Comparison of ENCODE assay signal across 8 cellular contexts in genomic region chr7:43906327-43907010, GRCh38. TPM values are rescaled to one million over a fixed set of nuclear protein-coding genes. Genes with fewer than 3 reads are reported as not detected.
A peak's percentile ranks its signal among the peaks of the same experiment; 100 is the strongest.
DNase-seq lines count a peak whose midpoint lies in the region; ATAC-seq and TF ChIP-seq lines count a peak whose summit lies in the region.

TSS of gene URGCP (minus strand) at chr7:43906596. CDS start at chr7:43906575, 21 bp downstream.

- peaks cover 46% of the 10 kb centered on the region for H3K79me2 ChIP-seq in PC-3 (ENCODE audit: low read length)

- H3K4me2 ChIP-seq in PC-3 (ENCODE audit: low read length) = peak within 1 kb of the TSS; percentile 91

- 0% methylated on average over 2 of the region's 74 CpGs for WGBS in suprapubic skin

- peak within 1 kb of the TSS; percentile 99 for H3K27ac Mint-ChIP-seq in neural crest cell (ENCODE audit: unreplicated experiment)

- H3K4me3 ChIP-seq in AG09309 (ENCODE audit: control insufficient read depth, low read depth, low read length) = peak within 1 kb of the TSS; percentile 65
- peak within 1 kb of the TSS; percentile 76 for H3K4me3 ChIP-seq in PC-3 (ENCODE audit: low read length)
- H3K4me3 ChIP-seq in fibroblast of villous mesenchyme (ENCODE audit: low read depth, low read length) = peak within 1 kb of the TSS; percentile 71
- H3K4me3 ChIP-seq in suprapubic skin = peak within 1 kb of the TSS; percentile 82

- CTCF ChIA-PET in PC-3 (lab: Charles Lee) = no interaction called here

- peak within 1 kb of the TSS; percentile 95 for H3K4me3 Mint-ChIP-seq in neural crest cell

- H3K27ac ChIP-seq in PC-3 (ENCODE audit: low read length) = peak within 1 kb of the TSS; percentile 50
- H3K27ac ChIP-seq in suprapubic skin = peak within 1 kb of the TSS; percentile 92

- POLR2A ChIA-PET in PC-3 (lab: Charles Lee; ENCODE audit: unreplicated experiment) = interaction anchor here (0.6 to 1.1 kb wide), 3 partner anchors 29 to 59 kb away, joined by 3 read pairs; partner anchors contain the start of gene MRPS24

- intact Hi-C loops in PC-3 (cut with micrococcal nuclease) = no loop called here

- H3K9me3 Mint-ChIP-seq in neural crest cell = no peaks in the 10 kb centered on the region

- H3K27me3 ChIP-seq in PC-3 (ENCODE audit: low read length) (no peaks in the 10 kb centered on the region), suprapubic skin (no peaks in the 10 kb centered on the region)

- BruUV-seq in PC-3 (replicated peaks; lab: Mats Ljungman, UMichigan) = no TSS peak

- H3K4me1 Mint-ChIP-seq in neural crest cell = peaks cover 36% of the 10 kb centered on the region

- peaks cover 26% of the 10 kb centered on the region for H3K4me1 ChIP-seq in PC-3 (ENCODE audit: insufficient read depth, low read length)
- peaks cover 28% of the 10 kb centered on the region for H3K4me1 ChIP-seq in suprapubic skin

- TF ChIP-seq CTCF in AG09309 (IDR thresholded peaks at IDR 0.05; ENCODE audit: control insufficient read depth, insufficient read depth, low read depth, low read length, missing control alignments) (no peak), PC-3 (conservative IDR thresholded peaks at IDR 0.05; ENCODE audit: low read depth, low read length) (no peak), fibroblast of villous mesenchyme (IDR thresholded peaks at IDR 0.05; ENCODE audit: insufficient read depth, low read depth, low read length) (no peak), neural crest cell (conservative IDR thresholded peaks at IDR 0.05) (no peak), suprapubic skin (IDR thresholded peaks at IDR 0.05) (no peak)

- peak within 1 kb of the TSS; percentile 87 for H3K9ac ChIP-seq in PC-3 (ENCODE audit: low read length)

- no peak for TF ChIP-seq POLR2A in suprapubic skin (IDR thresholded peaks at IDR 0.05)

- no peaks in the 10 kb centered on the region for H3K9me2 ChIP-seq in PC-3 (replicated peaks; ENCODE audit: low read length)

- peaks cover 12% of the 10 kb centered on the region; the same call in 1 of the 2 replicates for H4K20me1 ChIP-seq in PC-3 (ENCODE audit: low read length)

- H3K36me3 ChIP-seq in PC-3 (ENCODE audit: low read depth, low read length) (no peaks in the 10 kb centered on the region), suprapubic skin (no peaks in the 10 kb centered on the region)

- no peak for TF ChIP-seq EP300 in suprapubic skin (IDR thresholded peaks at IDR 0.05)

- H3K9me3 ChIP-seq in PC-3 (ENCODE audit: low read length) (no peaks in the 10 kb centered on the region), suprapubic skin (no peaks in the 10 kb centered on the region)

- no peaks in the 10 kb centered on the region for H3K36me3 Mint-ChIP-seq in neural crest cell (ENCODE audit: low read depth)

- H3K27me3 Mint-ChIP-seq in neural crest cell (ENCODE audit: low read depth) = no peaks in the 10 kb centered on the region

- peak within 1 kb of the TSS; percentile 86 for H2AFZ ChIP-seq in PC-3 (ENCODE audit: low read length)

- DNase-seq in AG09309 (ENCODE audit: low read depth) (no peak), PC-3 (peak; percentile 49), fibroblast of villous mesenchyme (ENCODE audit: low read depth) (peak; percentile 28), neural crest cell (ENCODE audit: low read depth, low spot score) (peak; percentile 46), suprapubic skin (ENCODE audit: low spot score in 2 of 2) (peak in 1 of 2 donors; percentile 68)
- peak; percentile 37 for DNase-seq in activated effector memory CD4-positive, alpha-beta T cell treated with Interleukin-2 at 50 U/mL for 16 hours

- no peaks in the 10 kb centered on the region for H3F3A ChIP-seq in PC-3 (ENCODE audit: low read length, unreplicated experiment)

- ATAC-seq in GM18907 (IDR thresholded peaks at IDR 0.05; ENCODE audit: unreplicated experiment) (peak; percentile 82), HG03139 (IDR thresholded peaks at IDR 0.05; ENCODE audit: unreplicated experiment) (peak; percentile 77), PC-3 (peak; percentile 73)

RNA-seq across cellular contexts. Expression of gene URGCP, which starts in this region (rescaled TPM):
- total RNA-seq in PC-3 (2014; rRNA removed) (29.8 and 33.2 TPM in 2 replicates), fibroblast of villous mesenchyme (25.8 and 38.9 TPM in 2 replicates), neural crest cell (27.9 and 30.0 TPM in 2 replicates), suprapubic skin (10 to 100 TPM; 36.3 to 60.3 (median 39.6) TPM)
